8 cellular contexts compared by ENCODE assay signal in the genomic region with DNA sequence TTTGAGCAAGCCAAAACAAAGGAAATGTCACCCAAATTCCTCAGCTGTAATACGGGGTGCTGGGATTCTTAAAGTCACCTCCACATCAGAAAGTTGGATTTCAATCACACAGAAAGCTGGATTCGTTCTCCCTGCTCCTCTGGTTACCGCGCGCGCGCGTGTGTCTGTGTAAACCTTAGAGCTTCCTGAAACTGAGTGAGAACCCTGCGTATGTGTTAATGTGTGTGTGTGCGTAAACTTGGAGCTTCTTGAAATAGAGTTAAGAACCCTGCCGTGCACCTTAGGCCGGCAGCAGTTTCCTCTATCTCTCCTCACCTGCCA. TPM values are rescaled to one million over a fixed set of nuclear protein-coding genes. Genes with fewer than 3 reads are reported as not detected.
A peak's percentile ranks its signal among the peaks of the same experiment; 100 is the strongest.
DNase-seq lines count a peak whose midpoint lies in the region; ATAC-seq and TF ChIP-seq lines count a peak whose summit lies in the region.

No MANE protein-coding gene starts in this region.

- H3F3A ChIP-seq in OCI-LY1 (ENCODE audit: insufficient read depth, low read length): no peaks in the 10 kb centered on the region

- peaks cover 11% of the 10 kb centered on the region for H3K4me1 Mint-ChIP-seq in type B pancreatic cell (ENCODE audit: unreplicated experiment)

- H3K36me3 ChIP-seq in OCI-LY1 (ENCODE audit: insufficient read depth, low read length): no peaks in the 10 kb centered on the region; the same call in 1 of the 2 replicates
- peaks cover 9% of the 10 kb centered on the region for H3K36me3 ChIP-seq in lower lobe of right lung

- intact Hi-C loops in lower lobe of right lung (cut with DNase I): no loop called here

- H4K20me1 ChIP-seq in OCI-LY1 (ENCODE audit: insufficient read depth, low read length): no peaks in the 10 kb centered on the region

- peak overlapping the region; percentile 62; the same call in 1 of the 2 replicates for H3K9ac ChIP-seq in OCI-LY1 (ENCODE audit: low read length)

- H3K4me1 ChIP-seq in OCI-LY1 (ENCODE audit: insufficient read depth, low read length, severe bottlenecking) (peaks cover 17% of the 10 kb centered on the region), lower lobe of right lung (peaks cover 11% of the 10 kb centered on the region)

- H3K79me2 ChIP-seq in OCI-LY1 (ENCODE audit: insufficient read depth, low read length): no peaks in the 10 kb centered on the region

- peak; percentile 15 for DNase-seq in Ammon's horn (ENCODE audit: low spot score)
- DNase-seq in choroid plexus epithelial cell (ENCODE audit: low read depth): peak; percentile 33
- DNase-seq in lower lobe of right lung: peak; percentile 54
- no peak for DNase-seq in type B pancreatic cell (ENCODE audit: extremely low spot score, unreplicated experiment)
- DNase-seq in GM03348 (ENCODE audit: low spot score): no peak
- no peak for DNase-seq in NCI-H2196 treated with DMSO at 0.1 percent for 48 hours (lab: John Stamatoyannopoulos, UW; ENCODE audit: unreplicated experiment)

- peaks cover 30% of the 10 kb centered on the region for H3K27me3 Mint-ChIP-seq in type B pancreatic cell

- no peak overlapping the region for H3K27ac ChIP-seq in OCI-LY1 (ENCODE audit: low read depth, low read length, poor library complexity, severe bottlenecking)
- peak overlapping the region; percentile 85 for H3K27ac ChIP-seq in lower lobe of right lung

- peak overlapping the region; percentile 94 for H3K4me3 Mint-ChIP-seq in type B pancreatic cell

- H3K27me3 ChIP-seq in OCI-LY1 (ENCODE audit: insufficient read depth, low read length): no peaks in the 10 kb centered on the region
- H3K27me3 ChIP-seq in lower lobe of right lung (ENCODE audit: low read depth): no peaks in the 10 kb centered on the region

- H3K9me3 ChIP-seq in OCI-LY1 (ENCODE audit: low read length): no peaks in the 10 kb centered on the region
- no peaks in the 10 kb centered on the region for H3K9me3 ChIP-seq in lower lobe of right lung

- peak; percentile 9 for ATAC-seq in GM21737 (IDR thresholded peaks at IDR 0.05; ENCODE audit: unreplicated experiment)
- peak; percentile 59 to 70 for ATAC-seq in lower lobe of right lung

- peak overlapping the region; percentile 90 for H3K27ac Mint-ChIP-seq in type B pancreatic cell

- H3K4me3 ChIP-seq in OCI-LY1 (ENCODE audit: low read depth, low read length, poor library complexity, severe bottlenecking) (peak overlapping the region; percentile 96), choroid plexus epithelial cell (ENCODE audit: low read depth, low read length) (peak overlapping the region; percentile 97), lower lobe of right lung (peak overlapping the region; percentile 94)

- TF ChIP-seq CTCF in OCI-LY1 (IDR thresholded peaks at IDR 0.05; ENCODE audit: low read length) (no peak), choroid plexus epithelial cell (conservative IDR thresholded peaks at IDR 0.05; ENCODE audit: low read depth, low read length) (no peak), lower lobe of right lung (IDR thresholded peaks at IDR 0.05) (no peak), type B pancreatic cell (conservative IDR thresholded peaks at IDR 0.05) (no peak)

- no peaks in the 10 kb centered on the region for H3K9me3 Mint-ChIP-seq in type B pancreatic cell

- no peaks in the 10 kb centered on the region for H3K9me2 ChIP-seq in OCI-LY1 (ENCODE audit: low read depth, low read length)

- peak overlapping the region; percentile 94 for H2AFZ ChIP-seq in OCI-LY1 (ENCODE audit: low read length)

- H3K36me3 Mint-ChIP-seq in type B pancreatic cell: peaks cover 12% of the 10 kb centered on the region

- peak overlapping the region; percentile 97 for H3K4me2 ChIP-seq in OCI-LY1 (ENCODE audit: low read length)

RNA-seq across cellular contexts. Expression of a gene that starts 0.6 kb away (rescaled TPM):
- total RNA-seq in lower lobe of right lung (26.8 TPM), type B pancreatic cell (ENCODE audit: low replicate concordance) (26.6 and 36.0 TPM in 2 replicates)

RNA-seq across cellular contexts. Expression of a gene that starts 45.0 kb away (rescaled TPM):
- total RNA-seq in lower lobe of right lung (not detected), type B pancreatic cell (ENCODE audit: low replicate concordance) (not detected in 2 replicates)

RNA-seq across cellular contexts. Expression of a gene that starts 45.0 kb away (rescaled TPM):
- 4.2 TPM for total RNA-seq in lower lobe of right lung
- total RNA-seq in type B pancreatic cell (ENCODE audit: low replicate concordance): 1.5 and 3.2 TPM in 2 replicates

Comparison
In these comparisons a context has a peak if more than half of its experiments do, and no peak if none do; other contexts are left out.
1. DNase-seq: peak in Ammon's horn (single experiment), choroid plexus epithelial cell (single experiment) and lower lobe of right lung (single experiment); none in type B pancreatic cell (single experiment), GM03348 (single experiment) and NCI-H2196 treated with DMSO at 0.1 percent for 48 hours (single experiment).
2. Peak in every context shown above with its lines, with median percentiles within 50 percentile points of each other: H3K4me3 ChIP-seq.